10 cellular contexts compared by ENCODE assay signal in the genomic region with DNA sequence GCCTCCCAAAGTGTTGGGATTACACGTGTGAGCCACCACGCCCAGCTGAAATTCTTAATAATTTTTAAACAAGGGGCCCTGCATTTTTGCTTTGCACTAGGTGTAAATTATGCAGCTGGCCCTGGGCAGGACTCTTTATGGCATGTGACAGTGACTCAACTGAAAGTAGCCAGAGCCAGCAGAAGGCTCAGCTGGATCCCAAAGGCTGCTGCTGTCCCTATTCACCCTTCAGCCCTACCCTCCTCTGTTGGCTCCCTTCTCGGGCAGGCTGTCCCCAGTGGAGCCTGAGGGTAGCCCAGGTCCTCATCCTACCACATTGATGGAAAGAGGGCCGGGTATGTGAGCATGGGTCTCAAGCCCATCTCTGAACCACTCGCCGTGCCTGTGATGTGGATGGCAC. TPM values are rescaled to one million over a fixed set of nuclear protein-coding genes. Genes with fewer than 3 reads are reported as not detected.
DNase-seq lines count a peak whose midpoint lies in the region; ATAC-seq and TF ChIP-seq lines count a peak whose summit lies in the region.
"Had no signal": no experiment of that assay in that cellular context is flagged by ENCODE, and none has a peak within 500 bp of the region (broad histone marks: within the 10 kb centered on the region; RNA-seq: fewer than 3 reads in every experiment).

No MANE protein-coding gene starts in this region.

- peak overlapping the region; percentile 76 for H3K4me3 Mint-ChIP-seq in activated T-helper 17 cell treated with anti-CD3 and anti-CD28 coated beads, Interleukin-2, amount 50 U/mL, for 72 hours
- peak overlapping the region; percentile 51 for H3K4me3 Mint-ChIP-seq in memory B cell

- peak; percentile 49 for DNase-seq in A172 (ENCODE audit: low spot score)
- DNase-seq in EH (ENCODE audit: low read depth) = peak; percentile 12
- no peak for DNase-seq in memory B cell (ENCODE audit: low spot score in 2 of 2)
- DNase-seq in activated gamma-delta T cell treated with Interleukin-2 at 50 U/mL for 16 hours = no peak
- no peak for DNase-seq in NCI-H2171 (lab: John Stamatoyannopoulos, UW)
- DNase-seq in HEK293T (ENCODE audit: extremely low spot score) = no peak
- no peak for DNase-seq in islet precursor cell
- DNase-seq: NCI-H1694 treated with DMSO at 0.1 percent for 48 hours, SK-N-SH had no signal

- POLR2A ChIA-PET in HEK293T (lab: Yijun Ruan, JAX) = no interaction called here

- CTCF ChIA-PET in HEK293T (lab: Yijun Ruan, JAX) = interaction anchor here (1.2 kb wide), 1 partner anchor 15 kb away, joined by 4 read pairs; no protein-coding TSS in a partner anchor

- ATAC-seq in activated T-helper 17 cell treated with anti-CD3 and anti-CD28 coated beads, Interleukin-2, amount 50 U/mL, for 72 hours (replicated peaks) = peak; percentile 23
- ATAC-seq in memory B cell (ENCODE audit: low read depth) = no peak

- H3K27ac Mint-ChIP-seq in activated T-helper 17 cell treated with anti-CD3 and anti-CD28 coated beads, Interleukin-2, amount 50 U/mL, for 72 hours = peak overlapping the region; percentile 92
- H3K27ac Mint-ChIP-seq in memory B cell = peak overlapping the region; percentile 98

- H3K9me3 Mint-ChIP-seq in activated T-helper 17 cell treated with anti-CD3 and anti-CD28 coated beads, Interleukin-2, amount 50 U/mL, for 72 hours = no peaks in the 10 kb centered on the region
- H3K9me3 Mint-ChIP-seq in memory B cell = no peaks in the 10 kb centered on the region

- H3K4me1 Mint-ChIP-seq in activated T-helper 17 cell treated with anti-CD3 and anti-CD28 coated beads, Interleukin-2, amount 50 U/mL, for 72 hours = peaks cover 54% of the 10 kb centered on the region
- peaks cover 81% of the 10 kb centered on the region for H3K4me1 Mint-ChIP-seq in memory B cell

- peaks cover 100% of the 10 kb centered on the region for H3K36me3 Mint-ChIP-seq in activated T-helper 17 cell treated with anti-CD3 and anti-CD28 coated beads, Interleukin-2, amount 50 U/mL, for 72 hours (ENCODE audit: low read depth)
- peaks cover 42% of the 10 kb centered on the region for H3K36me3 Mint-ChIP-seq in memory B cell

- H3K27me3 Mint-ChIP-seq in activated T-helper 17 cell treated with anti-CD3 and anti-CD28 coated beads, Interleukin-2, amount 50 U/mL, for 72 hours = no peaks in the 10 kb centered on the region
- H3K27me3 Mint-ChIP-seq in memory B cell = no peaks in the 10 kb centered on the region

TF ChIP-seq in HEK293T, 16 proteins besides CTCF, POLR2A, EP300 and RAD21:
- no peak for TF ChIP-seq NFRKB (IDR thresholded peaks at IDR 0.05)
- no peak for TF ChIP-seq CTBP1 (IDR thresholded peaks at IDR 0.05; ENCODE audit: borderline replicate concordance)
- no peak for TF ChIP-seq ELF4 (IDR thresholded peaks at IDR 0.05)
- TF ChIP-seq BHLHE40 (IDR thresholded peaks at IDR 0.05; ENCODE audit: borderline replicate concordance) = no peak
- no peak for TF ChIP-seq FOXA1 (IDR thresholded peaks at IDR 0.05)
- TF ChIP-seq TARDBP (IDR thresholded peaks at IDR 0.05) = no peak
- TF ChIP-seq L3MBTL2 (conservative IDR thresholded peaks at IDR 0.05) = no peak
- no peak for TF ChIP-seq FOXM1 (IDR thresholded peaks at IDR 0.05; ENCODE audit: borderline replicate concordance)
- TF ChIP-seq ARNT (IDR thresholded peaks at IDR 0.05) = no peak
- TF ChIP-seq, protein P1, sequence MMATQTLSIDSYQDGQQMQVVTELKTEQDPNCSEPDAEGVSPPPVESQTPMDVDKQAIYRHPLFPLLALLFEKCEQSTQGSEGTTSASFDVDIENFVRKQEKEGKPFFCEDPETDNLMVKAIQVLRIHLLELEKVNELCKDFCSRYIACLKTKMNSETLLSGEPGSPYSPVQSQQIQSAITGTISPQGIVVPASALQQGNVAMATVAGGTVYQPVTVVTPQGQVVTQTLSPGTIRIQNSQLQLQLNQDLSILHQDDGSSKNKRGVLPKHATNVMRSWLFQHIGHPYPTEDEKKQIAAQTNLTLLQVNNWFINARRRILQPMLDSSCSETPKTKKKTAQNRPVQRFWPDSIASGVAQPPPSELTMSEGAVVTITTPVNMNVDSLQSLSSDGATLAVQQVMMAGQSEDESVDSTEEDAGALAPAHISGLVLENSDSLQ (IDR thresholded peaks at IDR 0.05) = no peak
- TF ChIP-seq SP1 (IDR thresholded peaks at IDR 0.05) = no peak
- TF ChIP-seq FOXK2 (IDR thresholded peaks at IDR 0.05) = no peak
- TF ChIP-seq HDGF (IDR thresholded peaks at IDR 0.05; ENCODE audit: borderline replicate concordance) = no peak
- no peak for TF ChIP-seq SUZ12 (IDR thresholded peaks at IDR 0.05)

RNA-seq across cellular contexts. Expression of a gene that starts 45.6 kb away (rescaled TPM):
- total RNA-seq in A172 (2014; rRNA removed; shearing (Covaris generic)) = 26.8 and 40.3 TPM in 2 replicates
- 100 to 1,000 TPM; 147 to 620 TPM for total RNA-seq in activated T-helper 17 cell treated with anti-CD3 and anti-CD28 coated beads, Interleukin-2, amount 50 U/mL, for 72 hours

Comparison
In these comparisons a context has a peak if more than half of its experiments do, and no peak if none do; other contexts are left out.
1. DNase-seq: peak in A172 (single experiment) and EH (single experiment); none in memory B cell (0 of 2), activated gamma-delta T cell treated with Interleukin-2 at 50 U/mL for 16 hours (single experiment), NCI-H2171 (single experiment), HEK293T (single experiment) and islet precursor cell (single experiment).